22 cellular contexts compared by ENCODE assay signal in genomic region chr16:67773099-67773498, GRCh38. TPM values are rescaled to one million over a fixed set of nuclear protein-coding genes. Genes with fewer than 3 reads are reported as not detected.
DNase-seq lines count a peak whose midpoint lies in the region; ATAC-seq and TF ChIP-seq lines count a peak whose summit lies in the region.
"Had no signal": no experiment of that assay in that cellular context is flagged by ENCODE, and none has a peak within 500 bp of the region (broad histone marks: within the 10 kb centered on the region; RNA-seq: fewer than 3 reads in every experiment).

No MANE protein-coding gene starts in this region.

- no peak overlapping the region for H3K27ac Mint-ChIP-seq in chondrocyte (ENCODE audit: unreplicated experiment)
- H3K27ac Mint-ChIP-seq in progenitor cell of endocrine pancreas = no peak overlapping the region
- H3K27ac Mint-ChIP-seq: IgD-negative memory B cell; immature natural killer cell; stimulated activated naive CD8-positive, alpha-beta T cell treated with anti-CD3 and anti-CD28 coated beads, Interleukin-15, amount 100 ng/mL, for 72 hours had no signal

- H3K4me3 ChIP-seq in HFF-Myc (replicated peaks; ENCODE audit: low read depth, low read length) = no peak overlapping the region
- H3K4me3 ChIP-seq in retinal pigment epithelial cell (ENCODE audit: low read length) = no peak overlapping the region
- no peak overlapping the region for H3K4me3 ChIP-seq in BE2C (ENCODE audit: low read depth, low read length)

- no peak for ATAC-seq in HG03139 (IDR thresholded peaks at IDR 0.05; ENCODE audit: unreplicated experiment)
- ATAC-seq: HCT116; stimulated activated naive CD8-positive, alpha-beta T cell treated with anti-CD3 and anti-CD28 coated beads, Interleukin-15, amount 100 ng/mL, for 72 hours had no signal

- H3K4me3 Mint-ChIP-seq in chondrocyte (ENCODE audit: unreplicated experiment) (no peak overlapping the region), progenitor cell of endocrine pancreas (ENCODE audit: low read depth) (no peak overlapping the region)
- H3K4me3 Mint-ChIP-seq: IgD-negative memory B cell; immature natural killer cell; stimulated activated naive CD8-positive, alpha-beta T cell treated with anti-CD3 and anti-CD28 coated beads, Interleukin-15, amount 100 ng/mL, for 72 hours had no signal

- H3K9me3 ChIP-seq in BE2C = no peaks in the 10 kb centered on the region

- H3K9me3 Mint-ChIP-seq in chondrocyte (ENCODE audit: low read depth) (no peaks in the 10 kb centered on the region), progenitor cell of endocrine pancreas (ENCODE audit: low read depth) (no peaks in the 10 kb centered on the region)
- H3K9me3 Mint-ChIP-seq: IgD-negative memory B cell; immature natural killer cell; stimulated activated naive CD8-positive, alpha-beta T cell treated with anti-CD3 and anti-CD28 coated beads, Interleukin-15, amount 100 ng/mL, for 72 hours had no signal

- H3K36me3 ChIP-seq in BE2C = no peaks in the 10 kb centered on the region; the same call in 1 of the 2 replicates

- TF ChIP-seq CTCF in HFF-Myc (IDR thresholded peaks at IDR 0.05; ENCODE audit: low read depth, low read length, missing control alignments) (no peak), retinal pigment epithelial cell (conservative IDR thresholded peaks at IDR 0.05; ENCODE audit: low read depth, low read length) (no peak), chondrocyte (IDR thresholded peaks at IDR 0.05) (no peak), BE2C (IDR thresholded peaks at IDR 0.05; ENCODE audit: low read depth, low read length) (no peak), progenitor cell of endocrine pancreas (IDR thresholded peaks at IDR 0.05; ENCODE audit: unreplicated experiment) (no peak)

- no peaks in the 10 kb centered on the region for H3K27me3 ChIP-seq in BE2C

- DNase-seq in HFF-Myc (ENCODE audit: extremely low read depth, low read depth) (peak; percentile 11), dermis microvascular lymphatic vessel endothelial cell (ENCODE audit: low read depth in 2 of 2) (peak; percentile 74 to 87), hepatic stellate cell (ENCODE audit: low spot score) (peak; percentile 29), retinal pigment epithelial cell (ENCODE audit: low read depth) (peak; percentile 22), chondrocyte (ENCODE audit: low spot score) (no peak), BE2C (no peak), progenitor cell of endocrine pancreas (ENCODE audit: low spot score, unreplicated experiment) (no peak)
- DNase-seq: activated CD8-positive, alpha-beta memory T cell treated with anti-CD3 and anti-CD28 coated beads, Interleukin-2, amount 50 U/mL, for 4 hours; activated naive CD4-positive, alpha-beta T cell; Caco-2; effector CD8-positive, alpha-beta T cell; GF-D8; immature natural killer cell; midbrain; NCI-H1048; NCI-H82; RPMI8226; stimulated activated naive CD8-positive, alpha-beta T cell treated with anti-CD3 and anti-CD28 coated beads, Interleukin-15, amount 100 ng/mL, for 72 hours; T-helper 1 cell had no signal

- H3K36me3 Mint-ChIP-seq in chondrocyte (ENCODE audit: low read depth) (peaks cover 6% of the 10 kb centered on the region), progenitor cell of endocrine pancreas (ENCODE audit: insufficient read depth) (peaks cover 16% of the 10 kb centered on the region)

- H3K4me1 Mint-ChIP-seq in chondrocyte (ENCODE audit: low read depth) (peaks cover 27% of the 10 kb centered on the region), progenitor cell of endocrine pancreas (ENCODE audit: low read depth) (peaks cover 1% of the 10 kb centered on the region)

- H3K4me1 ChIP-seq in BE2C = no peaks in the 10 kb centered on the region
- H3K4me1 ChIP-seq: Caco-2 had no signal

- H3K27me3 Mint-ChIP-seq in chondrocyte (ENCODE audit: low read depth) = no peaks in the 10 kb centered on the region
- no peaks in the 10 kb centered on the region for H3K27me3 Mint-ChIP-seq in progenitor cell of endocrine pancreas
- H3K27me3 Mint-ChIP-seq: IgD-negative memory B cell; stimulated activated naive CD8-positive, alpha-beta T cell treated with anti-CD3 and anti-CD28 coated beads, Interleukin-15, amount 100 ng/mL, for 72 hours had no signal

RNA-seq across cellular contexts. Expression of gene RANBP10, which starts 33.3 kb away (rescaled TPM):
- total RNA-seq in dermis microvascular lymphatic vessel endothelial cell (5.0 and 11.4 TPM in 2 replicates), chondrocyte (13.4 to 16.8 TPM (median 14.4 TPM) in 3 replicates), progenitor cell of endocrine pancreas (33.5 and 34.1 TPM in 2 replicates)
- 20.5 TPM for polyA plus RNA-seq in BE2C (2012; ENCODE audit: insufficient read depth, insufficient read length, low read depth)

RNA-seq across cellular contexts. Expression of gene TSNAXIP1, which starts 33.6 kb away (rescaled TPM):
- total RNA-seq in dermis microvascular lymphatic vessel endothelial cell (0.26 and 0.51 TPM in 2 replicates), chondrocyte (1.8 to 3.1 TPM (median 2.3 TPM) in 3 replicates), progenitor cell of endocrine pancreas (12.3 and 14.5 TPM in 2 replicates)
- 0.43 TPM for polyA plus RNA-seq in BE2C (2012; ENCODE audit: insufficient read depth, insufficient read length, low read depth)
- polyA plus RNA-seq: IgD-negative memory B cell, immature natural killer cell had no signal

RNA-seq across cellular contexts. Expression of gene GFOD2, which starts 54.0 kb away (rescaled TPM):
- total RNA-seq in dermis microvascular lymphatic vessel endothelial cell (49.2 and 78.0 TPM in 2 replicates), chondrocyte (14.4 to 22.4 TPM (median 16.3 TPM) in 3 replicates), progenitor cell of endocrine pancreas (38.8 and 40.7 TPM in 2 replicates)
- polyA plus RNA-seq in BE2C (2012; ENCODE audit: insufficient read depth, insufficient read length, low read depth) = 25.9 TPM

Comparison
In these comparisons a context has a peak if more than half of its experiments do, and no peak if none do; other contexts are left out.
1. DNase-seq: peak in HFF-Myc (single experiment), dermis microvascular lymphatic vessel endothelial cell (2 of 2), hepatic stellate cell (single experiment) and retinal pigment epithelial cell (single experiment); none in chondrocyte (single experiment), BE2C (single experiment) and progenitor cell of endocrine pancreas (single experiment).